Comparison of ENCODE assay signal across 8 cellular contexts in genomic region chr2:218962859-218963492, GRCh38. TPM values are rescaled to one million over a fixed set of nuclear protein-coding genes. Genes with fewer than 3 reads are reported as not detected.
DNase-seq lines count a peak whose midpoint lies in the region; ATAC-seq and TF ChIP-seq lines count a peak whose summit lies in the region.

No MANE protein-coding gene starts in this region.

- no peaks in the 10 kb centered on the region for H3K9me3 ChIP-seq in testis

- intact Hi-C loops in testis (cut with DNase I; ENCODE audit: low total_unique reads): no loop called here

- H3K4me3 ChIP-seq in epithelial cell of esophagus (ENCODE audit: low read length) (no peak overlapping the region), testis (peak overlapping the region in 1 of 2 donors; percentile 35)

- TF ChIP-seq CTCF in epithelial cell of esophagus (IDR thresholded peaks at IDR 0.05; ENCODE audit: insufficient read depth, low read depth, low read length, missing control alignments) (no peak), testis (IDR thresholded peaks at IDR 0.05) (no peak)

- H3K27ac ChIP-seq in testis: no peak overlapping the region

- ATAC-seq in HG02610 (IDR thresholded peaks at IDR 0.05; ENCODE audit: unreplicated experiment): no peak
- ATAC-seq in HG03469 (IDR thresholded peaks at IDR 0.05; ENCODE audit: unreplicated experiment): no peak

- H3K36me3 ChIP-seq in testis (ENCODE audit: low read depth, missing control alignments): no peaks in the 10 kb centered on the region

- H3K27me3 ChIP-seq in testis: no peaks in the 10 kb centered on the region

- no peak for TF ChIP-seq POLR2A in testis (IDR thresholded peaks at IDR 0.05)

- 2 to 3% methylated on average over 16 to 37 of the region's 42 CpGs for WGBS in testis, 2 donors

- peak; percentile 70 for DNase-seq in GM03348 (ENCODE audit: low spot score)
- DNase-seq in NCI-H2107 (lab: John Stamatoyannopoulos, UW): peak; percentile 93
- DNase-seq in activated CD4-positive, alpha-beta T cell treated with anti-CD3 and anti-CD28 coated beads, Interleukin-2, amount 50 U/mL, for 1 hour: peak; percentile 66
- peak; percentile 76 for DNase-seq in epithelial cell of esophagus (ENCODE audit: low read depth)
- peak; percentile 58 for DNase-seq in midbrain (lab: John Stamatoyannopoulos, UW)
- DNase-seq in testis: peak; percentile 84

- H3K4me1 ChIP-seq in testis: no peaks in the 10 kb centered on the region

RNA-seq across cellular contexts. Expression of gene CDK5R2, which starts 3.5 kb away (rescaled TPM):
- total RNA-seq in testis: 1 to 10 TPM; 1.2 to 1.6 TPM
- polyA plus RNA-seq in testis (ENCODE audit: insufficient read depth, low read depth, low replicate concordance): 0.83 TPM

RNA-seq across cellular contexts. Expression of gene FEV, which starts 22.0 kb away (rescaled TPM):
- not detected for total RNA-seq in testis
- polyA plus RNA-seq in testis (ENCODE audit: insufficient read depth, low read depth, low replicate concordance): not detected

RNA-seq across cellular contexts. Expression of gene CRYBA2, which starts 30.2 kb away (rescaled TPM):
- total RNA-seq in testis: 1 to 10 TPM in 1 of 2 donors, under 1 TPM in 1; 0.56 to 2.9 TPM
- polyA plus RNA-seq in testis (ENCODE audit: insufficient read depth, low read depth, low replicate concordance): 2.7 TPM
